17 cellular contexts compared by ENCODE assay signal in the genomic region with DNA sequence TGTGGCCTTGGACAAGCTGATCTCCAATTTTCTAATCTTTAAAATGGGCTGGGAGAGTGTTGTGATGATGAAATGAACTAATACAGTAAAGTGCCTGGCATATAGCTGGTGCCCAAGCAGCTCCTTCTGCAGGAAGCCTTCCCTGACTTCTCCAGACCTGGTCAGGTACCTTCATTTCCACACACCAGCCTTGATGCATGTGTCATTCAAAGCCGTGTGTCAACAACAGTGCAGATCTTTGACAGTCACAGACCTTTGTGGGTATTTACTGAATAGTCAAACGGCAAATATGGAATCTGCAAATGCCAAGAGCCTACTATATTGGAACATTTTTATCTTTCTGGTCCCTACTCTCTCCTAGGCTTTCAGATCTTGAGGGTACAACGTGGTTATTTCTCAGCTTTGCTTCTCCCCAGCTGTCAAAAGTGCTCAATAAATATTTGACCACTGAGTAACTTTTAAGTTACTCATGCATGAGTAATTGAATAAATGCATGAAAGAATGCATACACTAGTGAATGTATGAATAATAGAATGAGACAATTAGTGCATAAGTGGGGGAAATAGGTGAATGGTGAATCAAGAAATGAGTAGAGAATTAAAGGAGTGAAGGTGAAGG.
DNase-seq lines count a peak whose midpoint lies in the region; ATAC-seq, FAIRE-seq and TF ChIP-seq lines count a peak whose summit lies in the region.
"Had no signal": no experiment of that assay in that cellular context is flagged by ENCODE, and none has a peak within 500 bp of the region (broad histone marks: within the 10 kb centered on the region; RNA-seq: fewer than 3 reads in every experiment).

No MANE protein-coding gene starts in this region.

- ATAC-seq in HepG2 (peak; percentile 54; the same call in 1 of the 3 replicates), right lobe of liver (no peak), SK-N-SH treated with all-trans-retinoic acid at 6 μM for 48 hours (peak; percentile 86), HG03039 (IDR thresholded peaks at IDR 0.05; ENCODE audit: unreplicated experiment) (no peak)
- ATAC-seq: activated T-helper 17 cell treated with anti-CD3 and anti-CD28 coated beads, Interleukin-2, amount 50 U/mL, for 72 hours had no signal

- H3K9me3 ChIP-seq in HepG2 (ENCODE audit: low read length) (no peaks in the 10 kb centered on the region), right lobe of liver (no peaks in the 10 kb centered on the region), transverse colon (no peaks in the 10 kb centered on the region)
- H3K9me3 ChIP-seq: tibial artery had no signal

- peaks cover 2% of the 10 kb centered on the region for H3K27me3 Mint-ChIP-seq in endothelial cell (ENCODE audit: unreplicated experiment)
- H3K27me3 Mint-ChIP-seq: activated T-helper 17 cell treated with anti-CD3 and anti-CD28 coated beads, Interleukin-2, amount 50 U/mL, for 72 hours; memory B cell had no signal

- TF ChIP-seq EP300 in HepG2 (IDR thresholded peaks at IDR 0.05; ENCODE audit: low read depth in 2 of 2, low read length in 2 of 2), result no peak
- no peak for TF ChIP-seq EP300 in HepG2 (CRISPR knock-in tag; IDR thresholded peaks at IDR 0.05; ENCODE audit: borderline replicate concordance)
- TF ChIP-seq EP300 in transverse colon (IDR thresholded peaks at IDR 0.05; ENCODE audit: low read depth), result no peak

- H3K4me1 ChIP-seq in HepG2 (ENCODE audit: insufficient read depth, low read length) (peaks cover 5% of the 10 kb centered on the region; the same call in 1 of the 2 replicates), right lobe of liver (no peaks in the 10 kb centered on the region), transverse colon (peaks cover 0 to 9% (median 2%) of the 10 kb centered on the region in 4 donors)
- H3K4me1 ChIP-seq: tibial artery had no signal

- DNase-seq in HepG2 (ENCODE audit: low spot score), result no peak
- DNase-seq in right lobe of liver, result no peak
- peak; percentile 52 for DNase-seq in fibroblast of the aortic adventitia (ENCODE audit: low read depth)
- DNase-seq in transverse colon, result no peak
- no peak for DNase-seq in GM12892 (ENCODE audit: insufficient read length)
- no peak for DNase-seq in endothelial cell (ENCODE audit: low spot score)
- DNase-seq: 8988T; activated CD4-positive, alpha-beta T cell treated with anti-CD3 and anti-CD28 coated beads, Interleukin-2, amount 50 U/mL, for 4 hours; DND-41; endodermal cell; NCI-H1048; occipital lobe; tibial artery had no signal

- no peak overlapping the region for H2AFZ ChIP-seq in HepG2 (ENCODE audit: low read length)

- H3K9me3 Mint-ChIP-seq in endothelial cell (ENCODE audit: unreplicated experiment), result no peaks in the 10 kb centered on the region
- H3K9me3 Mint-ChIP-seq: activated T-helper 17 cell treated with anti-CD3 and anti-CD28 coated beads, Interleukin-2, amount 50 U/mL, for 72 hours; endodermal cell; memory B cell had no signal

- TF ChIP-seq POLR2A in HepG2 (IDR thresholded peaks at IDR 0.05; ENCODE audit: insufficient read depth in 1 of 2, low read depth in 2 of 2, low read length in 2 of 2), result no peak
- no peak for TF ChIP-seq POLR2A in right lobe of liver (IDR thresholded peaks at IDR 0.05)
- TF ChIP-seq POLR2A in transverse colon (IDR thresholded peaks at IDR 0.05), result no peak
- TF ChIP-seq POLR2A in GM12892 (IDR thresholded peaks at IDR 0.05; ENCODE audit: low read depth, low read length), result no peak

- no peak overlapping the region for H3K9ac ChIP-seq in HepG2 (ENCODE audit: insufficient read depth, low read depth, low read length)

- no peak overlapping the region for H3K27ac ChIP-seq in HepG2 (ENCODE audit: extremely low read length, insufficient read depth, low read length)
- H3K27ac ChIP-seq in right lobe of liver, result no peak overlapping the region
- H3K27ac ChIP-seq in transverse colon, result no peak overlapping the region
- H3K27ac ChIP-seq: tibial artery had no signal

- no TSS peak for BruUV-seq in HepG2 (replicated peaks; lab: Mats Ljungman, UMichigan)

- no peak overlapping the region for H3K4me3 ChIP-seq in HepG2 (replicated peaks in 1 of 3; ENCODE audit: insufficient read depth in 1 of 3, low read depth in 2 of 3, low read length in 3 of 3)
- no peak overlapping the region for H3K4me3 ChIP-seq in right lobe of liver
- no peak overlapping the region for H3K4me3 ChIP-seq in fibroblast of the aortic adventitia (ENCODE audit: low read depth, low read length)
- H3K4me3 ChIP-seq in transverse colon, result no peak overlapping the region
- H3K4me3 ChIP-seq: tibial artery had no signal

- POLR2A ChIA-PET in HepG2 (lab: Yijun Ruan, JAX), result no interaction called here

- intact Hi-C loops in HepG2 (cut with micrococcal nuclease; ENCODE audit: unreplicated experiment) (no loop called here), right lobe of liver (cut with DNase I) (no loop called here), transverse colon (cut with DNase I; ENCODE audit: low total_unique reads) (no loop called here)

- H3K4me3 Mint-ChIP-seq in endothelial cell (ENCODE audit: unreplicated experiment), result no peak overlapping the region
- H3K4me3 Mint-ChIP-seq: activated T-helper 17 cell treated with anti-CD3 and anti-CD28 coated beads, Interleukin-2, amount 50 U/mL, for 72 hours; endodermal cell; memory B cell had no signal

- TF ChIP-seq CTCF in HepG2 (CRISPR knock-in tag; IDR thresholded peaks at IDR 0.05) (no peak), right lobe of liver (IDR thresholded peaks at IDR 0.05) (no peak), fibroblast of the aortic adventitia (IDR thresholded peaks at IDR 0.05; ENCODE audit: insufficient read depth, low read length) (no peak), transverse colon (IDR thresholded peaks at IDR 0.05) (no peak), endothelial cell (IDR thresholded peaks at IDR 0.05; ENCODE audit: unreplicated experiment) (no peak)

- in situ Hi-C loops in HepG2 (cut with HindIII; ENCODE audit: extremely low pct_ligation_motif_present, low pct_unique_long_range_greater_than_20kb) (no loop called here), transverse colon (cut with MboI; ENCODE audit: low pct_ligation_motif_present in 1 of 4, low pct_unique_long_range_greater_than_20kb in 1 of 4, low sequenced_read_pairs in 3 of 4) (no loop called here)

- no peaks in the 10 kb centered on the region for H3K4me1 Mint-ChIP-seq in endothelial cell (ENCODE audit: unreplicated experiment)
- H3K4me1 Mint-ChIP-seq: activated T-helper 17 cell treated with anti-CD3 and anti-CD28 coated beads, Interleukin-2, amount 50 U/mL, for 72 hours; endodermal cell had no signal

- H3K36me3 ChIP-seq in HepG2 (replicated peaks in 1 of 2; ENCODE audit: control insufficient read depth in 1 of 2, insufficient read depth in 2 of 2, low read length in 2 of 2) (no peaks in the 10 kb centered on the region), right lobe of liver (no peaks in the 10 kb centered on the region), transverse colon (no peaks in the 10 kb centered on the region)
- H3K36me3 ChIP-seq: tibial artery had no signal

- H3K4me2 ChIP-seq in HepG2 (ENCODE audit: low read depth, low read length), result no peak overlapping the region

- 0% methylated on average over 3 of the region's 3 CpGs for WGBS in HepG2 (ENCODE audit: low lambda C conversion rate)
- WGBS in right lobe of liver (ENCODE audit: insufficient coverage, low coverage, low lambda C conversion rate, missing lambda C conversion rate), result 62% methylated on average over 3 of the region's 3 CpGs
- 71 to 88% methylated on average over 3 of the region's 3 CpGs for WGBS in transverse colon (ENCODE audit: low coverage in 1 of 2), 2 donors

- H3K27me3 ChIP-seq in HepG2 (ENCODE audit: control insufficient read depth in 1 of 2, insufficient read depth in 2 of 2, low read length in 2 of 2) (0 out of 5 replicates have a peak, but pooled peaks cover 0 to 6% of the 10 kb centered on the region in 2 experiments), right lobe of liver (no peaks in the 10 kb centered on the region), transverse colon (no peaks in the 10 kb centered on the region)
- H3K27me3 ChIP-seq: tibial artery had no signal

- H3K27ac Mint-ChIP-seq in endothelial cell (ENCODE audit: unreplicated experiment), result no peak overlapping the region
- H3K27ac Mint-ChIP-seq: activated T-helper 17 cell treated with anti-CD3 and anti-CD28 coated beads, Interleukin-2, amount 50 U/mL, for 72 hours; endodermal cell; memory B cell had no signal

- H3K36me3 Mint-ChIP-seq in endothelial cell (ENCODE audit: low read depth, unreplicated experiment), result no peaks in the 10 kb centered on the region

- CTCF ChIA-PET in HepG2 (lab: Yijun Ruan, JAX; ENCODE audit: low intra/inter-chr PET ratio, low total read pairs), result no interaction called here

- TF ChIP-seq RAD21 in HepG2 (CRISPR knock-in tag; IDR thresholded peaks at IDR 0.05), result no peak

- FAIRE-seq in HepG2 (lab: Jason Lieb, UNC) (no peak), GM12892 (lab: Jason Lieb, UNC) (no peak)

- H3K79me2 ChIP-seq in HepG2 (ENCODE audit: insufficient read depth, low read length), result no peaks in the 10 kb centered on the region

- H4K20me1 ChIP-seq in HepG2 (ENCODE audit: insufficient read depth, low read length), result no peaks in the 10 kb centered on the region

TF ChIP-seq in HepG2, 621 proteins besides CTCF, POLR2A, EP300 and RAD21:
- TF ChIP-seq KLF15 (CRISPR knock-in tag; IDR thresholded peaks at IDR 0.05; ENCODE audit: borderline replicate concordance) (no peak), PAWR (CRISPR knock-in tag; IDR thresholded peaks at IDR 0.05; ENCODE audit: borderline replicate concordance) (no peak), ZNF652 (CRISPR knock-in tag; IDR thresholded peaks at IDR 0.05; ENCODE audit: borderline replicate concordance, low read depth) (no peak), FOXA3 (CRISPR knock-in tag; IDR thresholded peaks at IDR 0.05) (peak; percentile 60), ZNF337 (CRISPR knock-in tag; IDR thresholded peaks at IDR 0.05; ENCODE audit: borderline replicate concordance, low read depth) (no peak), FOXA1 (IDR thresholded peaks at IDR 0.05) (no peak), FOXA1 (CRISPR knock-in tag; IDR thresholded peaks at IDR 0.05) (peak; percentile 63)

TF ChIP-seq in SK-N-SH treated with all-trans-retinoic acid at 6 μM for 48 hours, 23 proteins besides CTCF, POLR2A, EP300 and RAD21 (continues in another document):
- TF ChIP-seq ZFP30 (CRISPR knock-in tag; IDR thresholded peaks at IDR 0.05) (no peak), ZFP3 (CRISPR knock-in tag; IDR thresholded peaks at IDR 0.05) (no peak), ZC3H10 (CRISPR knock-in tag; IDR thresholded peaks at IDR 0.05) (0 out of 2 replicates have a peak, but pooled peaks have one; percentile 49)
- TF ChIP-seq, protein P1, sequence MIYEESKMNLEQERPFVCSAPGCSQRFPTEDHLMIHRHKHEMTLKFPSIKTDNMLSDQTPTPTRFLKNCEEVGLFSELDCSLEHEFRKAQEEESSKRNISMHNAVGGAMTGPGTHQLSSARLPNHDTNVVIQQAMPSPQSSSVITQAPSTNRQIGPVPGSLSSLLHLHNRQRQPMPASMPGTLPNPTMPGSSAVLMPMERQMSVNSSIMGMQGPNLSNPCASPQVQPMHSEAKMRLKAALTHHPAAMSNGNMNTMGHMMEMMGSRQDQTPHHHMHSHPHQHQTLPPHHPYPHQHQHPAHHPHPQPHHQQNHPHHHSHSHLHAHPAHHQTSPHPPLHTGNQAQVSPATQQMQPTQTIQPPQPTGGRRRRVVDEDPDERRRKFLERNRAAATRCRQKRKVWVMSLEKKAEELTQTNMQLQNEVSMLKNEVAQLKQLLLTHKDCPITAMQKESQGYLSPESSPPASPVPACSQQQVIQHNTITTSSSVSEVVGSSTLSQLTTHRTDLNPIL (CRISPR knock-in tag; IDR thresholded peaks at IDR 0.05; ENCODE audit: low read depth), result no peak

Comparison
In these comparisons a context has a peak if more than half of its experiments do, and no peak if none do; other contexts are left out.
1. ATAC-seq: peak in HepG2 (single experiment) and SK-N-SH treated with all-trans-retinoic acid at 6 μM for 48 hours (single experiment); none in right lobe of liver (0 of 4) and HG03039 (single experiment).